In genomic region chr4:71123951-71124350, GRCh38 we compare ENCODE assay signal across 21 cellular contexts.
"Had no signal": no experiment of that assay in that cellular context is flagged by ENCODE, and none has a peak within 500 bp of the region (broad histone marks: within the 10 kb centered on the region; RNA-seq: fewer than 3 reads in every experiment).

No MANE protein-coding gene starts in this region.

- H3K36me3 ChIP-seq: SJCRH30 had no signal

- ATAC-seq: HepG2, K562, Panc1, PC-3, Right ventricle myocardium inferior, SK-N-SH treated with all-trans-retinoic acid at 6 μM for 48 hours had no signal

- H3K27ac ChIP-seq: KMS-11, SJCRH30 had no signal

- H3K4me3 ChIP-seq: K562, SJCRH30 had no signal

- H3K27ac Mint-ChIP-seq: IgD-negative memory B cell had no signal

- H3K4me1 ChIP-seq: SJCRH30 had no signal

- DNase-seq: Kasumi-1, MM.1S, NCI-H1092 treated with DMSO at 0.1 percent for 48 hours, NCI-H1436, NCI-H187, NCI-H2029, NCI-H2081 treated with DMSO at 0.1 percent for 48 hours, NCI-H2227 treated with DMSO at 0.1 percent for 48 hours, NCI-H524 treated with DMSO at 0.1 percent for 48 hours, NCI-H69, NCI-H774, PC-3, SHP77 treated with DMSO at 0.1 percent for 48 hours, SJCRH30 had no signal

- H3K4me3 Mint-ChIP-seq: IgD-negative memory B cell had no signal

- H3K27me3 ChIP-seq: SJCRH30 had no signal

- H3K4me2 ChIP-seq: KMS-11 had no signal

- H3K9me3 ChIP-seq: SJCRH30 had no signal

- H3K9ac ChIP-seq: KMS-11 had no signal
